In genomic region chr14:54699087-54699530, GRCh38 we compare ENCODE assay signal across 10 cellular contexts.
DNase-seq lines count a peak whose midpoint lies in the region; ATAC-seq, FAIRE-seq and TF ChIP-seq lines count a peak whose summit lies in the region.
"Had no signal": no experiment of that assay in that cellular context is flagged by ENCODE, and none has a peak within 500 bp of the region (broad histone marks: within the 10 kb centered on the region; RNA-seq: fewer than 3 reads in every experiment).

No MANE protein-coding gene starts in this region.

- dilution Hi-C loops in IMR-90 (cut with HindIII; ENCODE audit: low sequenced_read_pairs, unreplicated experiment), result no loop called here

- H3K4me1 ChIP-seq in IMR-90 (ENCODE audit: control insufficient read depth, insufficient read depth, low read length), result peaks cover 14% of the 10 kb centered on the region
- peaks cover 0 to 23% (median 5%) of the 10 kb centered on the region in 6 donors for H3K4me1 ChIP-seq in spleen

- CTCF ChIA-PET in IMR-90 (lab: Yijun Ruan, JAX), result no interaction called here

- H3K27me3 ChIP-seq in IMR-90 (ENCODE audit: control insufficient read depth, insufficient read depth, low read length) (no peaks in the 10 kb centered on the region), spleen (replicated peaks in 1 of 7) (no peaks in the 10 kb centered on the region)

- peaks cover 13% of the 10 kb centered on the region for H3K36me3 ChIP-seq in IMR-90 (ENCODE audit: control insufficient read depth, insufficient read depth, low read length)
- peaks cover 0 to 18% (median 0%) of the 10 kb centered on the region in 6 donors for H3K36me3 ChIP-seq in spleen

- intact Hi-C loops in IMR-90 (cut with micrococcal nuclease), result no loop called here
- intact Hi-C loops in spleen (cut with DNase I; ENCODE audit: low total_unique reads), result no loop called here

- no peak overlapping the region for H2AFZ ChIP-seq in IMR-90 (replicated peaks; ENCODE audit: low read length, poor library complexity)

- H3K4ac ChIP-seq in IMR-90 (ENCODE audit: low read depth, low read length), result no peak overlapping the region

- H3K9ac ChIP-seq in IMR-90 (ENCODE audit: low read depth, low read length), result no peak overlapping the region

- DNase-seq in IMR-90, result no peak
- peak; percentile 97 for DNase-seq in cerebellar cortex (ENCODE audit: low spot score)
- peak; percentile 83 for DNase-seq in kidney tubule cell (ENCODE audit: low spot score)
- DNase-seq in spleen, result no peak
- no peak for DNase-seq in epidermal melanocyte (ENCODE audit: insufficient read length, low spot score)
- no peak for DNase-seq in D721Med (ENCODE audit: insufficient read length, low spot score)
- DNase-seq: activated B cell treated with CpG ODN at 0.5 μM for 24 hours; CD8-positive, alpha-beta T cell had no signal

- peaks cover 27% of the 10 kb centered on the region for H3K9me1 ChIP-seq in IMR-90 (ENCODE audit: insufficient read depth, low read length)

- no peak overlapping the region for H4K91ac ChIP-seq in IMR-90 (ENCODE audit: insufficient read depth, low read depth, low read length)

- H4K8ac ChIP-seq in IMR-90 (ENCODE audit: low read depth in 2 of 2, low read length in 2 of 2), result peak overlapping the region in 1 of 2 experiments; percentile 13; a peak in 1 of 4 replicates

- no peak overlapping the region for H2AK9ac ChIP-seq in IMR-90 (replicated peaks; ENCODE audit: low read depth, low read length, poor library complexity)

- peaks cover 69 to 93% of the 10 kb centered on the region in 2 experiments for H3K79me1 ChIP-seq in IMR-90 (ENCODE audit: low read depth in 1 of 2, low read length in 2 of 2)

- H2BK5ac ChIP-seq in IMR-90 (ENCODE audit: low read depth, low read length, poor library complexity, severe bottlenecking), result no peak overlapping the region

- no peak overlapping the region for H2AK5ac ChIP-seq in IMR-90 (ENCODE audit: low read depth, low read length)

- H3K23ac ChIP-seq in IMR-90 (ENCODE audit: low read depth, low read length), result no peak overlapping the region

- peak; percentile 28; the same call in 1 of the 2 replicates for ATAC-seq in IMR-90 (ENCODE audit: low read depth)
- no peak for ATAC-seq in GM18873 (IDR thresholded peaks at IDR 0.05; ENCODE audit: low FRiP score, unreplicated experiment)
- ATAC-seq in HG02981 (IDR thresholded peaks at IDR 0.05; ENCODE audit: unreplicated experiment), result no peak
- ATAC-seq: CD8-positive, alpha-beta T cell had no signal

- TF ChIP-seq CTCF in IMR-90 (conservative IDR thresholded peaks at IDR 0.05; ENCODE audit: low read depth, low read length) (no peak), spleen (IDR thresholded peaks at IDR 0.05 in 8 of 11, conservative IDR thresholded peaks at IDR 0.05 in 3 of 11) (no peak), D721Med (IDR thresholded peaks at IDR 0.05; ENCODE audit: insufficient read depth, missing control alignments) (no peak)

- no CpG with 5 or more reads among the region's 1 CpG for WGBS in IMR-90 (ENCODE audit: extremely low coverage in 2 of 2, insufficient read length in 1 of 2), 2 experiments
- 91 to 94% (median 92%) methylated on average over 1 of the region's 1 CpG for WGBS in spleen, 5 donors

- FAIRE-seq in D721Med (lab: Jason Lieb, UNC), result no peak

- no peak overlapping the region for H3K4me2 ChIP-seq in IMR-90 (ENCODE audit: low read depth, low read length)

- no peak overlapping the region for H3K14ac ChIP-seq in IMR-90 (replicated peaks; ENCODE audit: low read depth, low read length)

- H4K5ac ChIP-seq in IMR-90 (ENCODE audit: low read depth, low read length), result 0 out of 2 replicates have a peak overlapping the region, but pooled peaks have one; percentile 24

- no peak overlapping the region for H2BK120ac ChIP-seq in IMR-90 (ENCODE audit: low read depth, low read length)

- no peak overlapping the region for H3K56ac ChIP-seq in IMR-90 (ENCODE audit: extremely low read depth, insufficient read depth, low read length)

- BruUV-seq in IMR-90 (replicated peaks; lab: Mats Ljungman, UMichigan), result no TSS peak

- no peaks in the 10 kb centered on the region for H3K9me3 ChIP-seq in IMR-90 (ENCODE audit: control insufficient read depth, insufficient read depth, low read length)
- no peaks in the 10 kb centered on the region for H3K9me3 ChIP-seq in spleen

- H3K18ac ChIP-seq in IMR-90 (ENCODE audit: low read depth, low read length), result no peak overlapping the region

- no peak overlapping the region for H3K4me3 ChIP-seq in IMR-90 (ENCODE audit: insufficient read depth, low read depth, low read length)
- H3K4me3 ChIP-seq in spleen, result no peak overlapping the region

- H2BK20ac ChIP-seq in IMR-90 (ENCODE audit: low read depth, low read length), result no peak overlapping the region

- POLR2A ChIA-PET in IMR-90 (lab: Charles Lee; ENCODE audit: unreplicated experiment), result no interaction called here

- H3K27ac ChIP-seq in IMR-90 (ENCODE audit: insufficient read depth, low read length) (no peak overlapping the region), spleen (peak overlapping the region in 6 of 8 donors; percentile 14 to 64 (median 36))

- TF ChIP-seq RAD21 in IMR-90 (IDR thresholded peaks at IDR 0.05; ENCODE audit: low read length), result no peak

- no peak for TF ChIP-seq POLR2A in IMR-90 (IDR thresholded peaks at IDR 0.05; ENCODE audit: low read depth, low read length)
- no peak for TF ChIP-seq POLR2A in spleen (IDR thresholded peaks at IDR 0.05)

- H4K20me1 ChIP-seq in IMR-90 (ENCODE audit: insufficient read depth, low read length), result peaks cover 63% of the 10 kb centered on the region

- H2BK15ac ChIP-seq in IMR-90 (ENCODE audit: low read depth, low read length), result no peak overlapping the region

- in situ Hi-C loops in IMR-90 (cut with MboI; ENCODE audit: low sequenced_read_pairs), result no loop called here

TF ChIP-seq in IMR-90, 13 proteins besides CTCF, POLR2A, EP300 and RAD21:
- TF ChIP-seq MXI1 (IDR thresholded peaks at IDR 0.05; ENCODE audit: borderline replicate concordance, low read depth, low read length) (no peak), MAZ (IDR thresholded peaks at IDR 0.05; ENCODE audit: borderline replicate concordance, low read depth, low read length) (no peak), CEBPB (IDR thresholded peaks at IDR 0.05; ENCODE audit: low read depth, low read length) (no peak), NFE2L2 (IDR thresholded peaks at IDR 0.05; ENCODE audit: low read depth, low read length) (no peak), RCOR1 (IDR thresholded peaks at IDR 0.05; ENCODE audit: insufficient replicate concordance, low read length) (no peak), CHD1 (IDR thresholded peaks at IDR 0.05; ENCODE audit: low read depth, low read length) (no peak), RFX5 (IDR thresholded peaks at IDR 0.05; ENCODE audit: low read depth, low read length) (no peak), BHLHE40 (IDR thresholded peaks at IDR 0.05; ENCODE audit: low read depth, low read length) (no peak), MAFK (IDR thresholded peaks at IDR 0.05; ENCODE audit: low read depth, low read length) (no peak), ELK1 (IDR thresholded peaks at IDR 0.05; ENCODE audit: borderline replicate concordance, low read depth, low read length) (no peak), USF2 (IDR thresholded peaks at IDR 0.05; ENCODE audit: low read depth, low read length) (no peak), FOS (IDR thresholded peaks at IDR 0.05; ENCODE audit: low read depth, low read length) (no peak), SMC3 (IDR thresholded peaks at IDR 0.05; ENCODE audit: low read depth, low read length) (no peak)

Comparison
In these comparisons a context has a peak if more than half of its experiments do, and no peak if none do; other contexts are left out.
1. DNase-seq: peak in cerebellar cortex (single experiment) and kidney tubule cell (single experiment); none in IMR-90 (single experiment), spleen (single experiment), epidermal melanocyte (single experiment) and D721Med (single experiment).